In the genomic region with DNA sequence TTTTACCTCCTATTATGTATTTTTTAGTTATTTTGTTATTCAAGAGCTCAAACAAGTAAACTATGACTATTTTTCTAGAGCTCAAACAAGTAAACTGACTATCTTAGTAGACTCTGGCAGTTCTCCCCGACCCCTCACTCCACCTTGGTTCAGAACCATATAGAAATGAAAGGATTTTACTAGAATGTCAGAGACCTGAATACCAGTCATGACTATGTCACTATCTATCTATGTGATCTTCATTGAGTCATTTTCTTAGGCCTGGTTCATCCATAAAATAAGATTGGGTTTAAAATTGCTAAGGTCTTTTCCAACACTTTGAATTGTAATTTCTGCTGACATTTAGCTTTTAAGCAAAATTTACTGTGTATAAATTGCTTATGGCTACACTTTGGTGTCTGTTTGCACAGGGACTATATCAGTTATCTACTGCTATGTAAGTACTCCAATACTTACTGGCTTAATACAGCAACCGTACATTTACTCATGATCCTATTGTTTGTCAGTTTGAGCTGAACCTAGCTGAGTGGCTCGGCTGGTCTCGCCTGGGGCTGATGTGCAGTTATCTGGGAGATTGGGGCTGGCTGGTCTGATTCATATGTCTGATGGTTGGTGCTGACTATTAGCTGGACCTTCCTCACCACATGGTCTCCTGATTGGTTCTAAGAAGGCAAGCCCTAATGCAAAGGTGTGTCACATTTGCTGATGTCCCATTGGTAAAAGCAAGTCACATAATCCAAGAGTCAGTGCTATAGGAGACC, we compare ENCODE assay signal across 17 cellular contexts. TPM values are rescaled to one million over a fixed set of nuclear protein-coding genes. Genes with fewer than 3 reads are reported as not detected.
DNase-seq lines count a peak whose midpoint lies in the region; ATAC-seq and TF ChIP-seq lines count a peak whose summit lies in the region.
"Had no signal": no experiment of that assay in that cellular context is flagged by ENCODE, and none has a peak within 500 bp of the region (broad histone marks: within the 10 kb centered on the region; RNA-seq: fewer than 3 reads in every experiment).

No MANE protein-coding gene starts in this region.

- peaks cover 16% of the 10 kb centered on the region; the same call in 1 of the 2 replicates for H4K20me1 ChIP-seq in DND-41 (ENCODE audit: insufficient read depth, low read length)

- H3K27ac ChIP-seq in DND-41 (ENCODE audit: low read length) (0 out of 2 replicates have a peak overlapping the region, but pooled peaks have one; percentile 16), RWPE2 (ENCODE audit: poor library complexity, severe bottlenecking) (no peak overlapping the region), right cardiac atrium (ENCODE audit: low read length) (no peak overlapping the region)
- H3K27ac ChIP-seq: prostate gland, testis had no signal

- POLR2A ChIA-PET in activated CD4-positive, alpha-beta memory T cell treated with anti-CD3 and anti-CD28 coated beads for 36 hours (lab: Charles Lee): no interaction called here
- POLR2A ChIA-PET in activated CD4-positive, alpha-beta memory T cell treated with anti-CD3 and anti-CD28 coated beads, Interleukin-2, amount 10 ng/mL, durations not matched to agents 7 days and 5 days (lab: Charles Lee): interaction anchor here (1.0 to 1.3 kb wide), 3 partner anchors 21 to 50 kb away, joined by 3 read pairs; no protein-coding TSS in a partner anchor
- POLR2A ChIA-PET in HEK293T (lab: Yijun Ruan, JAX): no interaction called here

- peaks cover 28% of the 10 kb centered on the region for H3K36me3 Mint-ChIP-seq in activated CD4-positive, alpha-beta memory T cell treated with anti-CD3 and anti-CD28 coated beads for 36 hours
- H3K36me3 Mint-ChIP-seq in activated CD4-positive, alpha-beta memory T cell treated with anti-CD3 and anti-CD28 coated beads, Interleukin-2, amount 10 ng/mL, durations not matched to agents 7 days and 5 days (ENCODE audit: low read depth): peaks cover 63% of the 10 kb centered on the region

- no peak overlapping the region for H3K9ac ChIP-seq in DND-41 (ENCODE audit: low read depth, low read length)

- no peak overlapping the region for H3K4me2 ChIP-seq in DND-41 (ENCODE audit: insufficient read depth, low read length)

- H3K27me3 Mint-ChIP-seq in activated CD4-positive, alpha-beta memory T cell treated with anti-CD3 and anti-CD28 coated beads for 36 hours: no peaks in the 10 kb centered on the region
- H3K27me3 Mint-ChIP-seq in activated CD4-positive, alpha-beta memory T cell treated with anti-CD3 and anti-CD28 coated beads, Interleukin-2, amount 10 ng/mL, durations not matched to agents 7 days and 5 days: no peaks in the 10 kb centered on the region

- H3K27me3 ChIP-seq in DND-41 (ENCODE audit: insufficient read depth, low read length, poor library complexity) (no peaks in the 10 kb centered on the region), RWPE2 (ENCODE audit: insufficient read depth, poor library complexity, severe bottlenecking) (no peaks in the 10 kb centered on the region), right cardiac atrium (ENCODE audit: control insufficient read depth, insufficient read depth) (no peaks in the 10 kb centered on the region)
- H3K27me3 ChIP-seq: spleen, testis had no signal

- H3K36me3 ChIP-seq in DND-41 (ENCODE audit: insufficient read depth, low read length) (peaks cover 62% of the 10 kb centered on the region), RWPE2 (ENCODE audit: low read depth) (peaks cover 26% of the 10 kb centered on the region)
- H3K36me3 ChIP-seq: prostate gland had no signal

- TF ChIP-seq CTCF in DND-41 (IDR thresholded peaks at IDR 0.05; ENCODE audit: borderline replicate concordance, extremely low read depth, low read length, poor library complexity, severe bottlenecking) (no peak), RWPE2 (IDR thresholded peaks at IDR 0.05; ENCODE audit: poor library complexity, severe bottlenecking) (no peak)

- 98% methylated on average over 4 of the region's 4 CpGs for WGBS in right cardiac atrium

- H3K4me1 ChIP-seq in DND-41 (ENCODE audit: insufficient read depth, low read length) (no peaks in the 10 kb centered on the region), RWPE2 (ENCODE audit: insufficient read depth, poor library complexity, severe bottlenecking) (peaks cover 25% of the 10 kb centered on the region), right cardiac atrium (ENCODE audit: control insufficient read depth, insufficient read depth, low read length) (peaks cover 1% of the 10 kb centered on the region)
- H3K4me1 ChIP-seq: prostate gland, testis had no signal

- CTCF ChIA-PET in activated CD4-positive, alpha-beta memory T cell treated with anti-CD3 and anti-CD28 coated beads for 36 hours (lab: Charles Lee): interaction anchor here (1.0 to 1.7 kb wide), 2 partner anchors 9 to 50 kb away, joined by 3 to 7 read pairs; no protein-coding TSS in a partner anchor
- CTCF ChIA-PET in activated CD4-positive, alpha-beta memory T cell treated with anti-CD3 and anti-CD28 coated beads, Interleukin-2, amount 10 ng/mL, durations not matched to agents 7 days and 5 days (lab: Charles Lee): interaction anchor here (0.9 to 1.0 kb wide), 2 partner anchors 23 to 37 kb away, joined by 3 read pairs; no protein-coding TSS in a partner anchor
- CTCF ChIA-PET in HEK293T (lab: Yijun Ruan, JAX): no interaction called here

- no peaks in the 10 kb centered on the region for H3K9me3 Mint-ChIP-seq in activated CD4-positive, alpha-beta memory T cell treated with anti-CD3 and anti-CD28 coated beads for 36 hours
- H3K9me3 Mint-ChIP-seq in activated CD4-positive, alpha-beta memory T cell treated with anti-CD3 and anti-CD28 coated beads, Interleukin-2, amount 10 ng/mL, durations not matched to agents 7 days and 5 days: no peaks in the 10 kb centered on the region

- H3K4me1 Mint-ChIP-seq in activated CD4-positive, alpha-beta memory T cell treated with anti-CD3 and anti-CD28 coated beads for 36 hours (ENCODE audit: low read depth): peaks cover 72% of the 10 kb centered on the region
- H3K4me1 Mint-ChIP-seq in activated CD4-positive, alpha-beta memory T cell treated with anti-CD3 and anti-CD28 coated beads, Interleukin-2, amount 10 ng/mL, durations not matched to agents 7 days and 5 days: peaks cover 42% of the 10 kb centered on the region

- peaks cover 69% of the 10 kb centered on the region for H3K79me2 ChIP-seq in DND-41 (ENCODE audit: insufficient read depth, low read length)

- H2AFZ ChIP-seq in DND-41 (ENCODE audit: low read depth, low read length): no peak overlapping the region

- H3K9me3 ChIP-seq in DND-41 (ENCODE audit: insufficient read depth, low read length, severe bottlenecking): no peaks in the 10 kb centered on the region
- no peaks in the 10 kb centered on the region for H3K9me3 ChIP-seq in RWPE2 (ENCODE audit: severe bottlenecking)
- H3K9me3 ChIP-seq in right cardiac atrium (ENCODE audit: control insufficient read depth, low read length): no peaks in the 10 kb centered on the region
- H3K9me3 ChIP-seq: prostate gland, spleen, testis had no signal

- ATAC-seq in DND-41 (ENCODE audit: insufficient read depth, low read depth): no peak
- 0 out of 3 replicates have a peak, but pooled peaks have one; percentile 10 for ATAC-seq in RWPE2 (ENCODE audit: low read depth)
- ATAC-seq in right cardiac atrium: no peak
- ATAC-seq in HG03342 (IDR thresholded peaks at IDR 0.05; ENCODE audit: unreplicated experiment): no peak
- ATAC-seq: Panc1 had no signal

- no peak overlapping the region for H3K4me3 Mint-ChIP-seq in activated CD4-positive, alpha-beta memory T cell treated with anti-CD3 and anti-CD28 coated beads for 36 hours
- no peak overlapping the region for H3K4me3 Mint-ChIP-seq in activated CD4-positive, alpha-beta memory T cell treated with anti-CD3 and anti-CD28 coated beads, Interleukin-2, amount 10 ng/mL, durations not matched to agents 7 days and 5 days

- H3K4me3 ChIP-seq in DND-41 (ENCODE audit: low read depth in 1 of 2, low read length in 2 of 2): no peak overlapping the region
- no peak overlapping the region for H3K4me3 ChIP-seq in RWPE2 (ENCODE audit: severe bottlenecking)
- no peak overlapping the region for H3K4me3 ChIP-seq in right cardiac atrium (ENCODE audit: low read length)
- H3K4me3 ChIP-seq: prostate gland, spleen, testis had no signal

- intact Hi-C loops in activated CD4-positive, alpha-beta memory T cell treated with anti-CD3 and anti-CD28 coated beads for 36 hours (cut with micrococcal nuclease): no loop called here
- intact Hi-C loops in right cardiac atrium (cut with DNase I): no loop called here

- no peak for DNase-seq in activated CD4-positive, alpha-beta memory T cell treated with anti-CD3 and anti-CD28 coated beads for 36 hours
- DNase-seq in activated CD4-positive, alpha-beta memory T cell treated with anti-CD3 and anti-CD28 coated beads, Interleukin-2, amount 10 ng/mL, durations not matched to agents 7 days and 5 days: no peak
- DNase-seq in DND-41: no peak
- no peak for DNase-seq in RWPE2 (ENCODE audit: low spot score)
- DNase-seq in islet precursor cell: peak; percentile 53
- DNase-seq in right cardiac atrium: no peak
- no peak for DNase-seq in HEK293T (ENCODE audit: extremely low spot score)
- DNase-seq: activated effector memory CD4-positive, alpha-beta T cell treated with Interleukin-2 at 50 U/mL for 16 hours; C1 segment of cervical spinal cord; DMS153; mesenchymal stem cell; NCI-H1417 treated with DMSO at 0.1 percent for 48 hours; spleen; testis had no signal

- peak overlapping the region; percentile 20 for H3K27ac Mint-ChIP-seq in activated CD4-positive, alpha-beta memory T cell treated with anti-CD3 and anti-CD28 coated beads for 36 hours
- H3K27ac Mint-ChIP-seq in activated CD4-positive, alpha-beta memory T cell treated with anti-CD3 and anti-CD28 coated beads, Interleukin-2, amount 10 ng/mL, durations not matched to agents 7 days and 5 days: no peak overlapping the region

TF ChIP-seq in HEK293T, 16 proteins besides CTCF, POLR2A, EP300 and RAD21 (continues in another document):
- TF ChIP-seq FOXA1 (IDR thresholded peaks at IDR 0.05) (no peak), SP1 (IDR thresholded peaks at IDR 0.05) (no peak), ELF4 (IDR thresholded peaks at IDR 0.05) (no peak), TARDBP (IDR thresholded peaks at IDR 0.05) (no peak), SUZ12 (IDR thresholded peaks at IDR 0.05) (no peak), ARNT (IDR thresholded peaks at IDR 0.05) (no peak)
- TF ChIP-seq, protein P1, sequence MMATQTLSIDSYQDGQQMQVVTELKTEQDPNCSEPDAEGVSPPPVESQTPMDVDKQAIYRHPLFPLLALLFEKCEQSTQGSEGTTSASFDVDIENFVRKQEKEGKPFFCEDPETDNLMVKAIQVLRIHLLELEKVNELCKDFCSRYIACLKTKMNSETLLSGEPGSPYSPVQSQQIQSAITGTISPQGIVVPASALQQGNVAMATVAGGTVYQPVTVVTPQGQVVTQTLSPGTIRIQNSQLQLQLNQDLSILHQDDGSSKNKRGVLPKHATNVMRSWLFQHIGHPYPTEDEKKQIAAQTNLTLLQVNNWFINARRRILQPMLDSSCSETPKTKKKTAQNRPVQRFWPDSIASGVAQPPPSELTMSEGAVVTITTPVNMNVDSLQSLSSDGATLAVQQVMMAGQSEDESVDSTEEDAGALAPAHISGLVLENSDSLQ (IDR thresholded peaks at IDR 0.05): no peak

RNA-seq across cellular contexts. Expression of gene RASA2, which starts 37.0 kb away (rescaled TPM):
- total RNA-seq in activated CD4-positive, alpha-beta memory T cell treated with anti-CD3 and anti-CD28 coated beads for 36 hours: 10 to 100 TPM; 34.7 to 35.0 TPM
- 10 to 100 TPM; 53.7 to 54.5 TPM for total RNA-seq in activated CD4-positive, alpha-beta memory T cell treated with anti-CD3 and anti-CD28 coated beads, Interleukin-2, amount 10 ng/mL, durations not matched to agents 7 days and 5 days
- 1 to 10 TPM; 4.7 to 6.6 (median 6.0) TPM for total RNA-seq in right cardiac atrium
- 2.1 TPM for polyA plus RNA-seq in right cardiac atrium

Comparison
In these comparisons a context has a peak if more than half of its experiments do, and no peak if none do; other contexts are left out.
1. RNA of gene RASA2, which starts 37.0 kb away (total RNA-seq): 53.7 to 54.5 TPM in activated CD4-positive, alpha-beta memory T cell treated with anti-CD3 and anti-CD28 coated beads, Interleukin-2, amount 10 ng/mL, durations not matched to agents 7 days and 5 days and 34.7 to 35.0 TPM in activated CD4-positive, alpha-beta memory T cell treated with anti-CD3 and anti-CD28 coated beads for 36 hours; 4.7 to 6.6 TPM in right cardiac atrium; every median in the first group is over 4 times any median in the second.